Comparison of ENCODE assay signal across 7 cellular contexts in the genomic region with DNA sequence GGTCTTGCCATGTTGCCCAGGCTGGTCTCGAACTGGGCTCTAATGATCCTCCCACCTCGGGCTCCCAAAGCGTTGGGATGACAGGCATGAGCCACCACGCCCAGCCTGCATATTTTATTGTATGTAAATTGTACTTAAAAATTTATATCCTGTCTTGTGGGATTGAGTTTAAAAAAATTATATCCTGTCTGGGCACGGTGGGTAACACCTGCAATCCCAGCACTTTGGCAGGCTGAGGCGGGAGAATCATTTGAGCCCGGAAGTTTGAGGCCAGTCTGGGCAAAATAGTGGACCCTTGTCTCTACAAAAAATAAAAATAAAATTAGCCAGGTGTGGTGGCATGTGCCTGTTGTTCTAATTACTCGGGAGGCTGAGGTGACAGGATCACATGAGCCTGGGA. TPM values are rescaled to one million over a fixed set of nuclear protein-coding genes. Genes with fewer than 3 reads are reported as not detected.
"Had no signal": no experiment of that assay in that cellular context is flagged by ENCODE, and none has a peak within 500 bp of the region (broad histone marks: within the 10 kb centered on the region; RNA-seq: fewer than 3 reads in every experiment).

No MANE protein-coding gene starts in this region.

- ATAC-seq: GM23338, K562 had no signal

- H2AFZ ChIP-seq: GM23338 had no signal

- H3K4me2 ChIP-seq: GM23338 had no signal

- H3K4me1 Mint-ChIP-seq: GM23338, H9 had no signal

- H3K4me3 ChIP-seq: GM23338, K562 had no signal

- DNase-seq: H9, HCEC 1CT, IMR-90 had no signal

- H3K27ac Mint-ChIP-seq: GM23338, H9 had no signal

- H3K9me3 Mint-ChIP-seq: GM23338, H9 had no signal

- H3K4me3 Mint-ChIP-seq: GM23338, H9 had no signal

RNA-seq across cellular contexts. Expression of a gene that starts 13.9 kb away (rescaled TPM):
- total RNA-seq: GM23338, H1, H9, HT-29, IMR-90 had no signal
- polyA plus RNA-seq: GM23338 had no signal

RNA-seq across cellular contexts. Expression of a gene that starts 28.2 kb away (rescaled TPM):
- total RNA-seq: GM23338, H1, H9, HT-29, K562 had no signal
- polyA plus RNA-seq: GM23338, K562 had no signal

RNA-seq across cellular contexts. Expression of a gene that starts 50.5 kb away (rescaled TPM):
- total RNA-seq: IMR-90 had no signal
